Comparison of ENCODE assay signal across 1 cellular context in the genomic region with DNA sequence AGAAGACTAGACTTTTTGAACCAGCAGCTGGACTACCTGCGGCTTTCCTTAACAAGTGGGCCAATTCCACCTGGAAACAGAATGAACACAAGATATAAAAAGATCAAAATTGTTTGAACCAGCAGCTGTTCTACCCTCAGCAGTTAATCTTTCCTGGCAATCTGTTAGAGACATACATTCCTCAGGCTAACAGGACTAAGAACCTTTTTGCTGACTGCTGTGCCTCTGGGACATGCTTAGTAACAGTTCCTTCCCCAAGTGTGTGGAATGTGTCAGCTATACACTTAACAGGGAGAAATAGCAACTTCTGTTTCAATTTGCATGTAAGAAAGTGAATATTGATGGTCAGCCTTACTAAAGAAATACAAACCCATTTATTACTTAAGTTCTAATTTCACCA.
TF ChIP-seq lines count a peak whose summit lies in the region.

No MANE protein-coding gene starts in this region.

TF ChIP-seq in H1, 55 proteins besides CTCF, POLR2A, EP300 and RAD21:
- no peak for TF ChIP-seq POU5F1 (IDR thresholded peaks at IDR 0.05; ENCODE audit: low read depth, low read length)
- TF ChIP-seq RFX5 (IDR thresholded peaks at IDR 0.05; ENCODE audit: borderline replicate concordance, low read depth, low read length): no peak
- no peak for TF ChIP-seq SIN3A (conservative IDR thresholded peaks at IDR 0.05 in 1 of 2, IDR thresholded peaks at IDR 0.05 in 1 of 2; ENCODE audit: low read depth in 1 of 2, low read length in 2 of 2)
- TF ChIP-seq TAF7 (optimal IDR thresholded peaks at IDR 0.05; ENCODE audit: borderline replicate concordance, low read depth, low read length): no peak
- TF ChIP-seq HDAC2 (IDR thresholded peaks at IDR 0.05; ENCODE audit: borderline replicate concordance in 1 of 2, low read depth in 2 of 2, low read length in 2 of 2): no peak
- TF ChIP-seq, protein P1, sequence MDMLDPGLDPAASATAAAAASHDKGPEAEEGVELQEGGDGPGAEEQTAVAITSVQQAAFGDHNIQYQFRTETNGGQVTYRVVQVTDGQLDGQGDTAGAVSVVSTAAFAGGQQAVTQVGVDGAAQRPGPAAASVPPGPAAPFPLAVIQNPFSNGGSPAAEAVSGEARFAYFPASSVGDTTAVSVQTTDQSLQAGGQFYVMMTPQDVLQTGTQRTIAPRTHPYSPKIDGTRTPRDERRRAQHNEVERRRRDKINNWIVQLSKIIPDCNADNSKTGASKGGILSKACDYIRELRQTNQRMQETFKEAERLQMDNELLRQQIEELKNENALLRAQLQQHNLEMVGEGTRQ (IDR thresholded peaks at IDR 0.05; ENCODE audit: low read length): no peak
- TF ChIP-seq RXRA (IDR thresholded peaks at IDR 0.05; ENCODE audit: insufficient read depth, low read depth, low read length): no peak
- no peak for TF ChIP-seq HDAC6 (IDR thresholded peaks at IDR 0.05; ENCODE audit: low read depth, low read length)
- no peak for TF ChIP-seq POLR2AphosphoS5 (IDR thresholded peaks at IDR 0.05; ENCODE audit: low read depth, low read length)
- no peak for TF ChIP-seq SP2 (IDR thresholded peaks at IDR 0.05; ENCODE audit: low read length)
- TF ChIP-seq, protein P2, sequence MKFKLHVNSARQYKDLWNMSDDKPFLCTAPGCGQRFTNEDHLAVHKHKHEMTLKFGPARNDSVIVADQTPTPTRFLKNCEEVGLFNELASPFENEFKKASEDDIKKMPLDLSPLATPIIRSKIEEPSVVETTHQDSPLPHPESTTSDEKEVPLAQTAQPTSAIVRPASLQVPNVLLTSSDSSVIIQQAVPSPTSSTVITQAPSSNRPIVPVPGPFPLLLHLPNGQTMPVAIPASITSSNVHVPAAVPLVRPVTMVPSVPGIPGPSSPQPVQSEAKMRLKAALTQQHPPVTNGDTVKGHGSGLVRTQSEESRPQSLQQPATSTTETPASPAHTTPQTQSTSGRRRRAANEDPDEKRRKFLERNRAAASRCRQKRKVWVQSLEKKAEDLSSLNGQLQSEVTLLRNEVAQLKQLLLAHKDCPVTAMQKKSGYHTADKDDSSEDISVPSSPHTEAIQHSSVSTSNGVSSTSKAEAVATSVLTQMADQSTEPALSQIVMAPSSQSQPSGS (IDR thresholded peaks at IDR 0.05; ENCODE audit: low read length): no peak
- no peak for TF ChIP-seq JUND (IDR thresholded peaks at IDR 0.05; ENCODE audit: low read length)
- no peak for TF ChIP-seq KDM1A (IDR thresholded peaks at IDR 0.05; ENCODE audit: borderline replicate concordance, low read length)
- no peak for TF ChIP-seq PHF8 (conservative IDR thresholded peaks at IDR 0.05; ENCODE audit: low read depth, low read length)
- TF ChIP-seq, protein P3, sequence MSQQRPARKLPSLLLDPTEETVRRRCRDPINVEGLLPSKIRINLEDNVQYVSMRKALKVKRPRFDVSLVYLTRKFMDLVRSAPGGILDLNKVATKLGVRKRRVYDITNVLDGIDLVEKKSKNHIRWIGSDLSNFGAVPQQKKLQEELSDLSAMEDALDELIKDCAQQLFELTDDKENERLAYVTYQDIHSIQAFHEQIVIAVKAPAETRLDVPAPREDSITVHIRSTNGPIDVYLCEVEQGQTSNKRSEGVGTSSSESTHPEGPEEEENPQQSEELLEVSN (IDR thresholded peaks at IDR 0.05): no peak
- TF ChIP-seq FOSL1 (IDR thresholded peaks at IDR 0.05; ENCODE audit: insufficient read depth, low read depth, low read length): no peak
